In genomic region chr5:89374818-89375521, GRCh38 we compare ENCODE assay signal across 22 cellular contexts.
DNase-seq lines count a peak whose midpoint lies in the region; ATAC-seq, FAIRE-seq and TF ChIP-seq lines count a peak whose summit lies in the region.
"Had no signal": no experiment of that assay in that cellular context is flagged by ENCODE, and none has a peak within 500 bp of the region (broad histone marks: within the 10 kb centered on the region; RNA-seq: fewer than 3 reads in every experiment).

No MANE protein-coding gene starts in this region.

- no peak overlapping the region for H3K4me3 ChIP-seq in mucosa of descending colon
- H3K4me3 ChIP-seq: body of pancreas had no signal

- intact Hi-C loops in mucosa of descending colon (cut with DNase I, micrococcal nuclease), result no loop called here

- H3K4me1 Mint-ChIP-seq in glutamatergic neuron (ENCODE audit: low read depth, unreplicated experiment), result peaks cover 3% of the 10 kb centered on the region

- H3K9me3 ChIP-seq in mucosa of descending colon, result no peaks in the 10 kb centered on the region
- H3K9me3 ChIP-seq: body of pancreas had no signal

- no peaks in the 10 kb centered on the region for H3K36me3 Mint-ChIP-seq in glutamatergic neuron (ENCODE audit: unreplicated experiment)
- H3K36me3 Mint-ChIP-seq: naive thymus-derived CD8-positive, alpha-beta T cell had no signal

- peak; percentile 9 for FAIRE-seq in GM12891 (lab: Jason Lieb, UNC)
- FAIRE-seq: endothelial cell of umbilical vein, HepG2, urothelium cell line had no signal

- H3K4me1 ChIP-seq in mucosa of descending colon (ENCODE audit: low read depth), result peaks cover 13% of the 10 kb centered on the region

- no peak overlapping the region for H3K4me3 Mint-ChIP-seq in glutamatergic neuron (ENCODE audit: unreplicated experiment)
- H3K4me3 Mint-ChIP-seq: activated T-cell treated with anti-CD3 and anti-CD28 coated beads, Interleukin-2, amount 50 U/mL, for 4 hours; naive thymus-derived CD8-positive, alpha-beta T cell; T-helper 2 cell treated with Interferon-gamma antibody and Interleukin-4, amounts not matched to agents 5 μg/mL and 100 μg/mL, for 36 hours had no signal

- H3K36me3 ChIP-seq in mucosa of descending colon (ENCODE audit: low read depth), result no peaks in the 10 kb centered on the region

- no peak overlapping the region for H3K27ac Mint-ChIP-seq in glutamatergic neuron (ENCODE audit: unreplicated experiment)
- H3K27ac Mint-ChIP-seq: naive thymus-derived CD8-positive, alpha-beta T cell; T-helper 2 cell treated with Interferon-gamma antibody and Interleukin-4, amounts not matched to agents 5 μg/mL and 100 μg/mL, for 36 hours had no signal

- TF ChIP-seq CTCF in mucosa of descending colon (IDR thresholded peaks at IDR 0.05) (no peak), glutamatergic neuron (IDR thresholded peaks at IDR 0.05; ENCODE audit: partially characterized antibody, unreplicated experiment) (no peak)

- peak; percentile 90 for ATAC-seq in mucosa of descending colon
- no peak for ATAC-seq in GM21528 (IDR thresholded peaks at IDR 0.05; ENCODE audit: low FRiP score, unreplicated experiment)
- ATAC-seq: activated T-cell treated with anti-CD3 and anti-CD28 coated beads, Interleukin-2, amount 50 U/mL, for 4 hours; body of pancreas; HepG2; left ventricle myocardium superior; naive thymus-derived CD8-positive, alpha-beta T cell had no signal

- H3K27me3 Mint-ChIP-seq in glutamatergic neuron (ENCODE audit: unreplicated experiment), result no peaks in the 10 kb centered on the region
- H3K27me3 Mint-ChIP-seq: naive thymus-derived CD8-positive, alpha-beta T cell had no signal

- no peak for DNase-seq in GM12891 (ENCODE audit: insufficient read length, low spot score)
- peak; percentile 28 for DNase-seq in NCI-H146 treated with DMSO at 0.1 percent for 48 hours (lab: John Stamatoyannopoulos, UW; ENCODE audit: unreplicated experiment)
- peak; percentile 82 for DNase-seq in NCI-H69 (lab: John Stamatoyannopoulos, UW)
- peak in 1 of 3 donors; percentile 16 for DNase-seq in mucosa of descending colon
- DNase-seq in SIG-M5 (lab: John Stamatoyannopoulos, UW), result no peak
- DNase-seq in glutamatergic neuron, result no peak
- DNase-seq: activated CD4-positive, alpha-beta T cell treated with anti-CD3 and anti-CD28 coated beads for 4 hours; activated T-cell treated with anti-CD3 and anti-CD28 coated beads, Interleukin-2, amount 50 U/mL, for 4 hours; C1 segment of cervical spinal cord; islet precursor cell; Kasumi-1; left ventricle myocardium superior; naive thymus-derived CD8-positive, alpha-beta T cell; NCI-H526 treated with DMSO at 0.1 percent for 48 hours; occipital lobe; stimulated activated naive CD4-positive, alpha-beta T cell had no signal

- H3K9me3 Mint-ChIP-seq in glutamatergic neuron (ENCODE audit: unreplicated experiment), result no peaks in the 10 kb centered on the region
- H3K9me3 Mint-ChIP-seq: activated T-cell treated with anti-CD3 and anti-CD28 coated beads, Interleukin-2, amount 50 U/mL, for 4 hours; T-helper 2 cell treated with Interferon-gamma antibody and Interleukin-4, amounts not matched to agents 5 μg/mL and 100 μg/mL, for 36 hours had no signal

- no peak for TF ChIP-seq POLR2A in GM12891 (IDR thresholded peaks at IDR 0.05; ENCODE audit: low read depth, low read length)

TF ChIP-seq in GM12891, 5 proteins besides CTCF, POLR2A, EP300 and RAD21:
- no peak for TF ChIP-seq POU2F2 (IDR thresholded peaks at IDR 0.05; ENCODE audit: low read depth, low read length)
- TF ChIP-seq SPI1 (IDR thresholded peaks at IDR 0.05; ENCODE audit: low read depth, low read length), result no peak
- no peak for TF ChIP-seq PAX5 (IDR thresholded peaks at IDR 0.05; ENCODE audit: insufficient read depth, low read length, severe bottlenecking)
- no peak for TF ChIP-seq TAF1 (IDR thresholded peaks at IDR 0.05; ENCODE audit: low read depth, low read length)
- TF ChIP-seq POLR2AphosphoS5 (IDR thresholded peaks at IDR 0.05; ENCODE audit: low read depth, low read length), result no peak

Comparison
In these comparisons a context has a peak if more than half of its experiments do, and no peak if none do; other contexts are left out.
1. DNase-seq: peak in NCI-H146 treated with DMSO at 0.1 percent for 48 hours (single experiment) and NCI-H69 (single experiment); none in GM12891 (single experiment), SIG-M5 (single experiment) and glutamatergic neuron (single experiment).